In the genomic region with DNA sequence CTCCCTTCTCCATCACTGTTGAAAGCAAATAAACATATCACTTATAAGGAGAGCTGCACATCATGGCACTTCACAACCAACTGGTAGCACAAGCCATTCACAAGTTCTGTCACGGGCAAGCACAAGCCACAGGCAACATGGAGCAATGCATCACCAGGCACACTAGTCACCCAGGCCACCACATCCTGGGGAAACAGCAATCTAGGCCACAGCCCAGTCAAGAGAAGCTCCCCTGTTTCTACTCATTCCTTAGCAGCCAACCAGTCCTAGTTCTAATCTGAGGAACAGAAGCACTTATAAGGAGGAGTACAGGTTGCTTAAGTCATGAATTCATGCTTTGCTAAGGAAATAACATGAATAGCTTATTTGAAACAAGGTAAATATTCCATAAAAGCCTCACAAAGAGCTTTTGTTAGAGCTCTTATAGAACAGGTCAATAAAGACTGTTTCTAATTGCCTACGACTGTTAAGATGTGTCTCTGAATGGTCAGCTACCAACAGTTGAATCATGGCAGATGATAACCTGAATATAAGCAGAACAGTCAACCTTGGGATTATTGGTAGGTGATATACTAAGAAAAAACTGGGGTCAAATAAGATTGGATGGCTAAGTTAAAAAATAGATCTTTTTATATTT, we compare ENCODE assay signal across 8 cellular contexts.
DNase-seq lines count a peak whose midpoint lies in the region; ATAC-seq and TF ChIP-seq lines count a peak whose summit lies in the region.

No MANE protein-coding gene starts in this region.

- no peak overlapping the region for H3K4me3 Mint-ChIP-seq in Calu3 (ENCODE audit: low read depth, unreplicated experiment)

- CTCF ChIA-PET in Calu3 (lab: Charles Lee) = interaction anchor here (0.5 kb wide), 1 partner anchor 88 kb away, joined by 3 read pairs; no protein-coding TSS in a partner anchor

- TF ChIP-seq CTCF in Calu3 (IDR thresholded peaks at IDR 0.05; ENCODE audit: unreplicated experiment) = no peak

- H3K27ac Mint-ChIP-seq in Calu3 (ENCODE audit: unreplicated experiment) = no peak overlapping the region

- no peaks in the 10 kb centered on the region for H3K36me3 Mint-ChIP-seq in Calu3 (ENCODE audit: insufficient read depth, unreplicated experiment)

- BruUV-seq in Calu3 (replicated peaks; lab: Mats Ljungman, UMichigan) = no TSS peak

- H3K27me3 Mint-ChIP-seq in Calu3 (ENCODE audit: unreplicated experiment) = no peaks in the 10 kb centered on the region

- H3K9me3 Mint-ChIP-seq in Calu3 (ENCODE audit: low read depth, unreplicated experiment) = no peaks in the 10 kb centered on the region

- intact Hi-C loops in left colon (cut with DNase I, micrococcal nuclease) = no loop called here
- intact Hi-C loops in Calu3 (cut with micrococcal nuclease; ENCODE audit: unreplicated experiment) = no loop called here

- peak; percentile 45 for DNase-seq in activated CD4-positive, CD25-positive, alpha-beta regulatory T cell treated with anti-CD3 and anti-CD28 coated beads, Interleukin-2, amount 50 U/mL, for 72 hours
- DNase-seq in left colon (no peak), NCI-H1436 (lab: John Stamatoyannopoulos, UW) (no peak), Calu3 (no peak), NCI-H1930 (lab: John Stamatoyannopoulos, UW) (no peak), mesenteric fat pad (ENCODE audit: low spot score) (no peak)

- H3K4me1 Mint-ChIP-seq in Calu3 (ENCODE audit: low read depth, unreplicated experiment) = no peaks in the 10 kb centered on the region

- ATAC-seq in GM18511 (IDR thresholded peaks at IDR 0.05; ENCODE audit: unreplicated experiment) = peak; percentile 64
- peak; percentile 35 for ATAC-seq in HG02678 (IDR thresholded peaks at IDR 0.05; ENCODE audit: unreplicated experiment)
- ATAC-seq in left colon = peak; percentile 87

Comparison
In these comparisons a context has a peak if more than half of its experiments do, and no peak if none do; other contexts are left out.
1. ATAC-seq: peak in every context shown above with its lines; median percentile 87 in left colon; 64 in GM18511; 35 in HG02678.